10 cellular contexts compared by ENCODE assay signal in genomic region chr12:52924764-52925716, GRCh38. TPM values are rescaled to one million over a fixed set of nuclear protein-coding genes. Genes with fewer than 3 reads are reported as not detected.
DNase-seq lines count a peak whose midpoint lies in the region; ATAC-seq, FAIRE-seq and TF ChIP-seq lines count a peak whose summit lies in the region.
"Had no signal": no experiment of that assay in that cellular context is flagged by ENCODE, and none has a peak within 500 bp of the region (broad histone marks: within the 10 kb centered on the region; RNA-seq: fewer than 3 reads in every experiment).

No MANE protein-coding gene starts in this region.

- H3K4me1 Mint-ChIP-seq in activated naive CD4-positive, alpha-beta T cell treated with anti-CD3 and anti-CD28 coated beads, Interleukin-2, amount 10 ng/mL, durations not matched to agents 7 days and 5 days, result peaks cover 6% of the 10 kb centered on the region
- peaks cover 55% of the 10 kb centered on the region for H3K4me1 Mint-ChIP-seq in WTC11

- intact Hi-C loops in transverse colon (cut with DNase I; ENCODE audit: low total_unique reads), result no loop called here

- peak; percentile 40 for TF ChIP-seq POLR2A in transverse colon (IDR thresholded peaks at IDR 0.05)

- no peaks in the 10 kb centered on the region for H3K9me3 Mint-ChIP-seq in activated naive CD4-positive, alpha-beta T cell treated with anti-CD3 and anti-CD28 coated beads, Interleukin-2, amount 50 U/mL, for 72 hours
- no peaks in the 10 kb centered on the region for H3K9me3 Mint-ChIP-seq in activated naive CD4-positive, alpha-beta T cell treated with anti-CD3 and anti-CD28 coated beads, Interleukin-2, amount 10 ng/mL, durations not matched to agents 7 days and 5 days
- H3K9me3 Mint-ChIP-seq in WTC11, result no peaks in the 10 kb centered on the region

- peak overlapping the region; percentile 87 to 93 (median 90) for H3K27ac ChIP-seq in transverse colon

- no peaks in the 10 kb centered on the region for H3K36me3 Mint-ChIP-seq in activated naive CD4-positive, alpha-beta T cell treated with anti-CD3 and anti-CD28 coated beads, Interleukin-2, amount 50 U/mL, for 72 hours
- H3K36me3 Mint-ChIP-seq in activated naive CD4-positive, alpha-beta T cell treated with anti-CD3 and anti-CD28 coated beads, Interleukin-2, amount 10 ng/mL, durations not matched to agents 7 days and 5 days, result no peaks in the 10 kb centered on the region
- H3K36me3 Mint-ChIP-seq in WTC11, result no peaks in the 10 kb centered on the region

- H3K27me3 ChIP-seq in transverse colon, result no peaks in the 10 kb centered on the region

- H3K27me3 Mint-ChIP-seq in activated naive CD4-positive, alpha-beta T cell treated with anti-CD3 and anti-CD28 coated beads, Interleukin-2, amount 10 ng/mL, durations not matched to agents 7 days and 5 days, result peaks cover 30% of the 10 kb centered on the region
- no peaks in the 10 kb centered on the region for H3K27me3 Mint-ChIP-seq in WTC11 (ENCODE audit: low read depth)

- H3K36me3 ChIP-seq in transverse colon, result no peaks in the 10 kb centered on the region

- TF ChIP-seq CTCF in WTC11 (IDR thresholded peaks at IDR 0.05), result no peak
- no peak for TF ChIP-seq CTCF in transverse colon (IDR thresholded peaks at IDR 0.05)
- no peak for TF ChIP-seq CTCF in D721Med (IDR thresholded peaks at IDR 0.05; ENCODE audit: insufficient read depth, missing control alignments)

- H3K4me3 Mint-ChIP-seq in activated naive CD4-positive, alpha-beta T cell treated with anti-CD3 and anti-CD28 coated beads, Interleukin-2, amount 10 ng/mL, durations not matched to agents 7 days and 5 days, result no peak overlapping the region
- no peak overlapping the region for H3K4me3 Mint-ChIP-seq in WTC11

- FAIRE-seq in D721Med (lab: Jason Lieb, UNC), result no peak

- 20 to 60% methylated on average over 1 to 11 of the region's 11 CpGs for WGBS in transverse colon (ENCODE audit: low coverage in 1 of 2), 2 donors

- H3K27ac Mint-ChIP-seq in activated naive CD4-positive, alpha-beta T cell treated with anti-CD3 and anti-CD28 coated beads, Interleukin-2, amount 50 U/mL, for 72 hours, result peak overlapping the region; percentile 35 to 68
- H3K27ac Mint-ChIP-seq in activated naive CD4-positive, alpha-beta T cell treated with anti-CD3 and anti-CD28 coated beads, Interleukin-2, amount 10 ng/mL, durations not matched to agents 7 days and 5 days, result no peak overlapping the region
- H3K27ac Mint-ChIP-seq in WTC11, result no peak overlapping the region; the same call in 1 of the 2 replicates

- peaks cover 17 to 70% (median 50%) of the 10 kb centered on the region in 4 donors for H3K4me1 ChIP-seq in transverse colon

- H3K4me3 ChIP-seq in transverse colon, result peak overlapping the region in 1 of 4 donors; percentile 3

- POLR2A ChIA-PET in WTC11 (lab: Charles Lee), result interaction anchor here (1.0 to 2.4 kb wide), 6 partner anchors 20 to 32 kb away, joined by 3 to 10 read pairs (median 4); partner anchors contain the start of genes KRT18 and KRT8

- no peak for TF ChIP-seq EP300 in transverse colon (IDR thresholded peaks at IDR 0.05; ENCODE audit: low read depth)

- CTCF ChIA-PET in activated naive CD4-positive, alpha-beta T cell treated with anti-CD3 and anti-CD28 coated beads, Interleukin-2, amount 10 ng/mL, durations not matched to agents 7 days and 5 days (lab: Charles Lee), result interaction anchor here (0.9 kb wide), 1 partner anchor 39 kb away, joined by 3 read pairs; no protein-coding TSS in a partner anchor
- CTCF ChIA-PET in WTC11 (lab: Charles Lee), result interaction anchor here (0.6 to 4.7 kb wide), 16 partner anchors 9 to 803 kb away, joined by 3 to 37 read pairs (median 5); partner anchors contain the start of gene KRT8

- DNase-seq in activated naive CD4-positive, alpha-beta T cell treated with anti-CD3 and anti-CD28 coated beads, Interleukin-2, amount 50 U/mL, for 72 hours (ENCODE audit: low spot score in 2 of 2), result no peak
- DNase-seq in activated naive CD4-positive, alpha-beta T cell treated with anti-CD3 and anti-CD28 coated beads, Interleukin-2, amount 10 ng/mL, durations not matched to agents 7 days and 5 days, result no peak
- DNase-seq in WTC11 (ENCODE audit: low spot score) (no peak), iPS-NIHi11 (ENCODE audit: low spot score) (peak; percentile 23), transverse colon (peak; percentile 68), D721Med (ENCODE audit: insufficient read length, low spot score) (no peak), NCI-H1092 treated with DMSO at 0.1 percent for 48 hours (lab: John Stamatoyannopoulos, UW) (no peak)
- DNase-seq: cerebellar nuclear complex, NCI-H2227 treated with DMSO at 0.1 percent for 48 hours had no signal

- in situ Hi-C loops in transverse colon (cut with MboI; ENCODE audit: low pct_ligation_motif_present in 1 of 4, low pct_unique_long_range_greater_than_20kb in 1 of 4, low sequenced_read_pairs in 3 of 4), result no loop called here

- H3K9me3 ChIP-seq in transverse colon, result no peaks in the 10 kb centered on the region

- ATAC-seq in activated naive CD4-positive, alpha-beta T cell treated with anti-CD3 and anti-CD28 coated beads, Interleukin-2, amount 50 U/mL, for 72 hours, result no peak
- no peak for ATAC-seq in WTC11
- ATAC-seq in HG03439 (IDR thresholded peaks at IDR 0.05; ENCODE audit: unreplicated experiment), result no peak

TF ChIP-seq in WTC11, 78 proteins besides CTCF, POLR2A, EP300 and RAD21:
- no peak for TF ChIP-seq ZNF532 (CRISPR knock-in tag; IDR thresholded peaks at IDR 0.05; ENCODE audit: borderline replicate concordance)
- TF ChIP-seq PRDM15 (CRISPR knock-in tag; IDR thresholded peaks at IDR 0.05), result peak; percentile 38; the same call in 1 of the 2 replicates

RNA-seq across cellular contexts. Expression of gene KRT8, which starts 20.2 kb away (rescaled TPM):
- under 1 TPM; 0.34 to 0.66 TPM for total RNA-seq in activated naive CD4-positive, alpha-beta T cell treated with anti-CD3 and anti-CD28 coated beads, Interleukin-2, amount 50 U/mL, for 72 hours
- total RNA-seq in WTC11 (2021), result 424 to 477 TPM (median 429 TPM) in 3 replicates
- total RNA-seq in transverse colon, result 1,000 to 10,000 TPM; 1,016 to 3,505 (median 2,245) TPM

RNA-seq across cellular contexts. Expression of gene KRT18, which starts 23.9 kb away (rescaled TPM):
- total RNA-seq in activated naive CD4-positive, alpha-beta T cell treated with anti-CD3 and anti-CD28 coated beads, Interleukin-2, amount 50 U/mL, for 72 hours, result 1 to 10 TPM; 7.7 to 8.5 TPM
- total RNA-seq in WTC11 (2021) (461 to 525 TPM (median 465 TPM) in 3 replicates), transverse colon (100 to 1,000 TPM; 367 to 813 (median 541) TPM)

Comparison
In these comparisons a context has a peak if more than half of its experiments do, and no peak if none do; other contexts are left out.
1. H3K27ac Mint-ChIP-seq: peak in activated naive CD4-positive, alpha-beta T cell treated with anti-CD3 and anti-CD28 coated beads, Interleukin-2, amount 50 U/mL, for 72 hours (2 of 2); none in activated naive CD4-positive, alpha-beta T cell treated with anti-CD3 and anti-CD28 coated beads, Interleukin-2, amount 10 ng/mL, durations not matched to agents 7 days and 5 days (single experiment) and WTC11 (single experiment).
2. DNase-seq: peak in iPS-NIHi11 (single experiment) and transverse colon (single experiment); none in activated naive CD4-positive, alpha-beta T cell treated with anti-CD3 and anti-CD28 coated beads, Interleukin-2, amount 50 U/mL, for 72 hours (0 of 2), activated naive CD4-positive, alpha-beta T cell treated with anti-CD3 and anti-CD28 coated beads, Interleukin-2, amount 10 ng/mL, durations not matched to agents 7 days and 5 days (single experiment), WTC11 (single experiment), D721Med (single experiment) and NCI-H1092 treated with DMSO at 0.1 percent for 48 hours (single experiment).
3. RNA of gene KRT8, which starts 20.2 kb away (total RNA-seq): 1,016 to 3,505 TPM in transverse colon and 424 to 477 TPM in WTC11; 0.34 to 0.66 TPM in activated naive CD4-positive, alpha-beta T cell treated with anti-CD3 and anti-CD28 coated beads, Interleukin-2, amount 50 U/mL, for 72 hours; every median in the first group is over 100 times any median in the second.
4. RNA of gene KRT18, which starts 23.9 kb away (total RNA-seq): 367 to 813 TPM in transverse colon and 461 to 525 TPM in WTC11; 7.7 to 8.5 TPM in activated naive CD4-positive, alpha-beta T cell treated with anti-CD3 and anti-CD28 coated beads, Interleukin-2, amount 50 U/mL, for 72 hours; every median in the first group is over 10 times any median in the second.